35 cellular contexts compared by ENCODE assay signal in genomic region chr3:20741381-20741780, GRCh38.
"Had no signal": no experiment of that assay in that cellular context is flagged by ENCODE, and none has a peak within 500 bp of the region (broad histone marks: within the 10 kb centered on the region; RNA-seq: fewer than 3 reads in every experiment).

No MANE protein-coding gene starts in this region.

- H3K36me3 Mint-ChIP-seq: activated CD4-positive, alpha-beta memory T cell treated with anti-CD3 and anti-CD28 coated beads for 36 hours; activated naive CD8-positive, alpha-beta T cell had no signal

- H3K9me3 ChIP-seq: ascending aorta, SJSA1 had no signal

- DNase-seq: activated B cell treated with CpG ODN at 0.5 μM for 24 hours; activated CD4-positive, alpha-beta memory T cell treated with anti-CD3 and anti-CD28 coated beads for 36 hours; activated CD4-positive, alpha-beta T cell treated with anti-CD3 and anti-CD28 coated beads for 4 hours; activated CD4-positive, alpha-beta T cell treated with anti-CD3 and anti-CD28 coated beads, Interleukin-2, amount 50 U/mL, for 1 hour; activated CD4-positive, CD25-positive, alpha-beta regulatory T cell treated with anti-CD3 and anti-CD28 coated beads, Interleukin-2, amount 50 U/mL, for 72 hours; activated CD8-positive, alpha-beta memory T cell treated with anti-CD3 and anti-CD28 coated beads, Interleukin-2, amount 50 U/mL, for 4 hours; activated gamma-delta T cell treated with Interleukin-2 at 50 U/mL for 16 hours; activated naive CD4-positive, alpha-beta T cell treated with anti-CD3 and anti-CD28 coated beads for 36 hours; activated T-cell treated with anti-CD3 and anti-CD28 coated beads for 4 hours; activated T-cell treated with anti-CD3 and anti-CD28 coated beads, Interleukin-2, amount 50 U/mL, for 4 hours; amygdala; brain microvascular endothelial cell; central memory CD4-positive, alpha-beta T cell; NCI-H1105; NCI-H1417 treated with DMSO at 0.1 percent for 48 hours; NCI-H1930; NCI-H2081 treated with DMSO at 0.1 percent for 48 hours; NCI-H226; NCI-H524 treated with DMSO at 0.1 percent for 48 hours; NCI-H748 treated with DMSO at 0.1 percent for 48 hours; NK-92 treated with Interleukin-12 subunit alpha and Interleukin-12 subunit beta, amount 100 ng/mL, for 24 hours; PC-3; Peyer's patch; RPMI8226; SHP77 treated with DMSO at 0.1 percent for 48 hours; SW 1271; T-helper 1 cell; T-helper 2 cell; T-helper 9 cell had no signal

- FAIRE-seq: K562 had no signal

- ATAC-seq: activated T-cell treated with anti-CD3 and anti-CD28 coated beads, Interleukin-2, amount 50 U/mL, for 4 hours; K562; PC-3 had no signal

- H3K4me3 ChIP-seq: ascending aorta, K562, Peyer's patch, SJSA1 had no signal

- H3K4me3 Mint-ChIP-seq: activated B cell treated with CpG ODN at 0.5 μM for 24 hours; activated CD4-positive, alpha-beta memory T cell treated with anti-CD3 and anti-CD28 coated beads for 36 hours; activated naive CD4-positive, alpha-beta T cell treated with anti-CD3 and anti-CD28 coated beads for 36 hours; activated naive CD8-positive, alpha-beta T cell; activated T-cell treated with anti-CD3 and anti-CD28 coated beads, Interleukin-2, amount 50 U/mL, for 4 hours; activated T-helper 1 cell treated with anti-CD3 and anti-CD28 coated beads, Interleukin-12 subunit alpha, Interleukin-12 subunit beta, Interleukin-2, Interleukin-4 antibody, amounts not matched to agents 30 ng/mL and 10 ng/mL and 1 ng/mL, durations not matched to agents 14 hours and 24 hours and 36 hours had no signal

- H3K27me3 ChIP-seq: ascending aorta, brain microvascular endothelial cell, Peyer's patch, SJSA1 had no signal

- H3K9me3 Mint-ChIP-seq: activated B cell treated with CpG ODN at 0.5 μM for 24 hours; activated T-cell treated with anti-CD3 and anti-CD28 coated beads, Interleukin-2, amount 50 U/mL, for 4 hours; activated T-helper 1 cell treated with anti-CD3 and anti-CD28 coated beads, Interleukin-12 subunit alpha, Interleukin-12 subunit beta, Interleukin-2, Interleukin-4 antibody, amounts not matched to agents 30 ng/mL and 10 ng/mL and 1 ng/mL, durations not matched to agents 14 hours and 24 hours and 36 hours had no signal

- H3K27me3 Mint-ChIP-seq: activated B cell treated with CpG ODN at 0.5 μM for 24 hours; activated CD4-positive, alpha-beta memory T cell treated with anti-CD3 and anti-CD28 coated beads for 36 hours; activated naive CD8-positive, alpha-beta T cell had no signal

- H3K4me1 ChIP-seq: ascending aorta, Peyer's patch, SJSA1 had no signal

- H3K4me1 Mint-ChIP-seq: activated B cell treated with CpG ODN at 0.5 μM for 24 hours had no signal

- H3K36me3 ChIP-seq: ascending aorta, brain microvascular endothelial cell, Peyer's patch, SJSA1 had no signal

- H3K27ac Mint-ChIP-seq: activated B cell treated with CpG ODN at 0.5 μM for 24 hours; activated CD4-positive, alpha-beta memory T cell treated with anti-CD3 and anti-CD28 coated beads for 36 hours; activated naive CD4-positive, alpha-beta T cell treated with anti-CD3 and anti-CD28 coated beads for 36 hours; activated naive CD8-positive, alpha-beta T cell; activated T-helper 1 cell treated with anti-CD3 and anti-CD28 coated beads, Interleukin-12 subunit alpha, Interleukin-12 subunit beta, Interleukin-2, Interleukin-4 antibody, amounts not matched to agents 30 ng/mL and 10 ng/mL and 1 ng/mL, durations not matched to agents 14 hours and 24 hours and 36 hours had no signal

- H3K27ac ChIP-seq: ascending aorta, brain microvascular endothelial cell, Peyer's patch, SJSA1, VCaP had no signal
